Comparison of ENCODE assay signal across 8 cellular contexts in genomic region chr21:36504067-36505058, GRCh38. TPM values are rescaled to one million over a fixed set of nuclear protein-coding genes. Genes with fewer than 3 reads are reported as not detected.
A peak's percentile ranks its signal among the peaks of the same experiment; 100 is the strongest.
DNase-seq lines count a peak whose midpoint lies in the region; ATAC-seq and TF ChIP-seq lines count a peak whose summit lies in the region.

No MANE protein-coding gene starts in this region.

- no peak overlapping the region for H3K27ac Mint-ChIP-seq in activated CD8-positive, alpha-beta memory T cell treated with anti-CD3 and anti-CD28 coated beads, Interleukin-2, amount 10 ng/mL, durations not matched to agents 7 days and 5 days

- no peak for TF ChIP-seq EP300 in gastroesophageal sphincter (IDR thresholded peaks at IDR 0.05)

- peak; percentile 86 for TF ChIP-seq CTCF in A673 (conservative IDR thresholded peaks at IDR 0.05; ENCODE audit: low read depth, low read length)
- TF ChIP-seq CTCF in gastroesophageal sphincter (IDR thresholded peaks at IDR 0.05) = peak; percentile 84 to 92 (median 87)

- no peak overlapping the region for H3K4me3 ChIP-seq in A673 (ENCODE audit: low read depth, low read length, poor library complexity, severe bottlenecking)
- H3K4me3 ChIP-seq in gastroesophageal sphincter = no peak overlapping the region

- in situ Hi-C loops in G401 (cut with HindIII; ENCODE audit: low sequenced_read_pairs) = no loop called here

- POLR2A ChIA-PET in A673 (lab: Charles Lee; ENCODE audit: low non-redundant PET) = no interaction called here

- TF ChIP-seq POLR2A in gastroesophageal sphincter (IDR thresholded peaks at IDR 0.05) = no peak

- H3K27ac ChIP-seq in A673 (ENCODE audit: low read depth, low read length, poor library complexity, severe bottlenecking) (peak overlapping the region; percentile 29), gastroesophageal sphincter (no peak overlapping the region)

- CTCF ChIA-PET in A673 (lab: Charles Lee) = interaction anchor here (0.8 to 1.5 kb wide), 5 partner anchors 16 to 506 kb away, joined by 3 to 5 read pairs (median 3); no protein-coding TSS in a partner anchor
- CTCF ChIA-PET in activated CD8-positive, alpha-beta memory T cell treated with anti-CD3 and anti-CD28 coated beads, Interleukin-2, amount 10 ng/mL, durations not matched to agents 7 days and 5 days (lab: Charles Lee) = interaction anchor here (0.6 to 2.3 kb wide), 11 partner anchors 9 to 452 kb away, joined by 3 to 8 read pairs (median 3); no protein-coding TSS in a partner anchor

- DNase-seq in A673 (ENCODE audit: low spot score) (peak; percentile 72), G401 (ENCODE audit: low spot score) (peak; percentile 62), NCI-H2029 (lab: John Stamatoyannopoulos, UW) (peak; percentile 23), putamen (ENCODE audit: low spot score) (peak; percentile 24)
- DNase-seq in activated CD8-positive, alpha-beta memory T cell treated with anti-CD3 and anti-CD28 coated beads, Interleukin-2, amount 10 ng/mL, durations not matched to agents 7 days and 5 days = peak; percentile 52

- intact Hi-C loops in A673 (cut with micrococcal nuclease; ENCODE audit: unreplicated experiment) = loop anchor here (1.0 to 10.0 kb wide), 4 partner anchors 136 to 423 kb away; no protein-coding TSS in a partner anchor

- H3K27me3 Mint-ChIP-seq in activated CD8-positive, alpha-beta memory T cell treated with anti-CD3 and anti-CD28 coated beads, Interleukin-2, amount 10 ng/mL, durations not matched to agents 7 days and 5 days = peaks cover 17% of the 10 kb centered on the region

- no peaks in the 10 kb centered on the region for H3K9me3 ChIP-seq in A673 (ENCODE audit: low read depth, low read length, poor library complexity, severe bottlenecking)
- no peaks in the 10 kb centered on the region for H3K9me3 ChIP-seq in gastroesophageal sphincter

- no peaks in the 10 kb centered on the region for H3K4me1 Mint-ChIP-seq in activated CD8-positive, alpha-beta memory T cell treated with anti-CD3 and anti-CD28 coated beads, Interleukin-2, amount 10 ng/mL, durations not matched to agents 7 days and 5 days

- WGBS in gastroesophageal sphincter (ENCODE audit: low coverage in 1 of 2), 2 donors = 27 to 33% methylated on average over 5 of the region's 5 CpGs

- no peaks in the 10 kb centered on the region for H3K27me3 ChIP-seq in A673 (replicated peaks; ENCODE audit: insufficient read depth, low read depth, low read length, poor library complexity)
- peaks cover 9% of the 10 kb centered on the region for H3K27me3 ChIP-seq in gastroesophageal sphincter

- no peaks in the 10 kb centered on the region for H3K9me3 Mint-ChIP-seq in activated CD8-positive, alpha-beta memory T cell treated with anti-CD3 and anti-CD28 coated beads, Interleukin-2, amount 10 ng/mL, durations not matched to agents 7 days and 5 days (ENCODE audit: low read depth)

- peaks cover 37% of the 10 kb centered on the region for H3K4me1 ChIP-seq in A673 (ENCODE audit: insufficient read depth, low read length, poor library complexity, severe bottlenecking)
- H3K4me1 ChIP-seq in gastroesophageal sphincter = no peaks in the 10 kb centered on the region

- no peaks in the 10 kb centered on the region for H3K36me3 ChIP-seq in A673 (ENCODE audit: insufficient read depth, low read length, poor library complexity, severe bottlenecking)
- no peaks in the 10 kb centered on the region for H3K36me3 ChIP-seq in gastroesophageal sphincter

- no TSS peak for BruUV-seq in A673 (replicated peaks; lab: Mats Ljungman, UMichigan)

- no peaks in the 10 kb centered on the region for H3K36me3 Mint-ChIP-seq in activated CD8-positive, alpha-beta memory T cell treated with anti-CD3 and anti-CD28 coated beads, Interleukin-2, amount 10 ng/mL, durations not matched to agents 7 days and 5 days

- ATAC-seq in activated CD8-positive, alpha-beta memory T cell treated with anti-CD3 and anti-CD28 coated beads, Interleukin-2, amount 10 ng/mL, durations not matched to agents 7 days and 5 days = no peak
- ATAC-seq in gastroesophageal sphincter (no peak), HG03139 (IDR thresholded peaks at IDR 0.05; ENCODE audit: unreplicated experiment) (no peak), HG02642 (IDR thresholded peaks at IDR 0.05; ENCODE audit: poor library complexity, unreplicated experiment) (no peak)

- no peak overlapping the region for H3K4me3 Mint-ChIP-seq in activated CD8-positive, alpha-beta memory T cell treated with anti-CD3 and anti-CD28 coated beads, Interleukin-2, amount 10 ng/mL, durations not matched to agents 7 days and 5 days

RNA-seq across cellular contexts. Expression of gene CLDN14, which starts 24.4 kb away (rescaled TPM):
- total RNA-seq in A673 (2021) (not detected in 2 replicates), gastroesophageal sphincter (under 1 TPM in 1 of 4 donors, not detected in 3; 0.15 TPM)
- total RNA-seq in G401 (2014; rRNA removed; shearing (Covaris generic)) = not detected in 2 replicates
- not detected for total RNA-seq in activated CD8-positive, alpha-beta memory T cell treated with anti-CD3 and anti-CD28 coated beads, Interleukin-2, amount 10 ng/mL, durations not matched to agents 7 days and 5 days
